19 cellular contexts compared by ENCODE assay signal in the genomic region with DNA sequence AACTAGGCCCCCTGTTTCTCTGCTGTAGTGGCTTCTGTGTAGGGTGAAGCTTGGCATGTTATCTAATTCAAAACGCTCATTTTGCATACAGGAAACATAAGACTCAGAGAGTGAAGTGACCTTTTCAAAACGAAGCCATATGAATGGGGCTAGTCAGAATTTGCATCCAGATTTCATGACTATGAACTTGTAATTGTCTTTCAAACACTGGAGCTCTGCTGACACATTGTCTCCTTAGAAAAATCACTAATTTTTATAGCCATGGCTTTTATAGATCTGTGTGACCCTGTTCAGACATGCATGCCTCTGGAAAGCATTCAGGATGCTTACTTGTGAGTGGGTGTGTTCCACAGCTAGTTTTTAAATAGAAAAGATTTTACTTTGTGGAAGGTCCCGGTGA.
DNase-seq lines count a peak whose midpoint lies in the region; ATAC-seq lines count a peak whose summit lies in the region.
"Had no signal": no experiment of that assay in that cellular context is flagged by ENCODE, and none has a peak within 500 bp of the region (broad histone marks: within the 10 kb centered on the region; RNA-seq: fewer than 3 reads in every experiment).

No MANE protein-coding gene starts in this region.

- H3K9me3 ChIP-seq in HAP-1: no peaks in the 10 kb centered on the region
- H3K9me3 ChIP-seq: A549; BLaER1 treated with 17β-estradiol and CSF1 and Interleukin-3, amounts not matched to agents 10 nM and 100 nM had no signal

- no peaks in the 10 kb centered on the region for H3K36me3 ChIP-seq in HAP-1 (replicated peaks)
- H3K36me3 ChIP-seq: BLaER1 treated with 17β-estradiol and CSF1 and Interleukin-3, amounts not matched to agents 10 nM and 100 nM had no signal

- H3K4me1 ChIP-seq in HAP-1: peaks cover 8% of the 10 kb centered on the region
- H3K4me1 ChIP-seq: A549; BLaER1 treated with 17β-estradiol and CSF1 and Interleukin-3, amounts not matched to agents 10 nM and 100 nM had no signal

- DNase-seq in NCI-H526 (lab: John Stamatoyannopoulos, UW): peak; percentile 41 to 48
- DNase-seq in NCI-H526 treated with DMSO at 0.1 percent for 48 hours (lab: John Stamatoyannopoulos, UW): no peak
- DNase-seq in HAP-1 (ENCODE audit: low spot score in 2 of 2): peak; percentile 9 to 58
- no peak for DNase-seq in germinal center (ENCODE audit: low spot score)
- DNase-seq: AML-193; CD4-positive, alpha-beta T cell; CD8-positive, alpha-beta T cell; COR-L47; DMS 273 treated with DMSO at 0.1 percent for 48 hours; DMS153; DMS53; DMS79; DND-41; EL; GDM1 had no signal

- in situ Hi-C loops in HAP-1 (cut with MboI; ENCODE audit: low sequenced_read_pairs): no loop called here

- no peak for ATAC-seq in HG03571 (IDR thresholded peaks at IDR 0.05; ENCODE audit: unreplicated experiment)
- ATAC-seq: A549; CD8-positive, alpha-beta T cell; GM12878 had no signal

- no peaks in the 10 kb centered on the region for H3K27me3 ChIP-seq in HAP-1 (ENCODE audit: low read depth)
- H3K27me3 ChIP-seq: BLaER1 treated with 17β-estradiol and CSF1 and Interleukin-3, amounts not matched to agents 10 nM and 100 nM had no signal

- no peak overlapping the region for H3K4me3 ChIP-seq in HAP-1
- H3K4me3 ChIP-seq: A549; BLaER1 treated with 17β-estradiol and CSF1 and Interleukin-3, amounts not matched to agents 10 nM and 100 nM; GM12878 had no signal

Comparison
In these comparisons a context has a peak if more than half of its experiments do, and no peak if none do; other contexts are left out.
1. DNase-seq: peak in NCI-H526 (2 of 2) and HAP-1 (2 of 2); none in NCI-H526 treated with DMSO at 0.1 percent for 48 hours (single experiment) and germinal center (single experiment).